Comparison of ENCODE assay signal across 21 cellular contexts in genomic region chr4:37936889-37937498, GRCh38. TPM values are rescaled to one million over a fixed set of nuclear protein-coding genes. Genes with fewer than 3 reads are reported as not detected.
DNase-seq lines count a peak whose midpoint lies in the region; ATAC-seq and TF ChIP-seq lines count a peak whose summit lies in the region.
"Had no signal": no experiment of that assay in that cellular context is flagged by ENCODE, and none has a peak within 500 bp of the region (broad histone marks: within the 10 kb centered on the region; RNA-seq: fewer than 3 reads in every experiment).

No MANE protein-coding gene starts in this region.

- no peak overlapping the region for H3K27ac Mint-ChIP-seq in chondrocyte (ENCODE audit: unreplicated experiment)
- H3K27ac Mint-ChIP-seq: activated T-helper 2 cell treated with anti-CD3 and anti-CD28 coated beads, Interferon-gamma antibody, Interleukin-2, Interleukin-4, amounts not matched to agents 10 μg/mL and 5 μg/mL and 100 μg/mL, durations not matched to agents 14 hours and 24 hours and 36 hours; T-helper 1 cell treated with Interleukin-12 subunit alpha and Interleukin-12 subunit beta and Interleukin-4 antibody, amounts not matched to agents 30 μg/mL and 1 μg/mL, for 36 hours had no signal

- H3K9me3 ChIP-seq in left lung (no peaks in the 10 kb centered on the region), stomach smooth muscle (ENCODE audit: control insufficient read depth in 2 of 2, low read length in 2 of 2) (no peaks in the 10 kb centered on the region)
- H3K9me3 ChIP-seq: MG63, tibial nerve had no signal

- TF ChIP-seq POLR2A in lower leg skin (IDR thresholded peaks at IDR 0.05), result no peak

- 54 to 57% methylated on average over 7 of the region's 7 CpGs for WGBS in lower leg skin, 2 donors

- H3K9ac ChIP-seq in stomach smooth muscle (ENCODE audit: low read length in 2 of 2), result peak overlapping the region in 1 of 2 donors; percentile 13
- H3K9ac ChIP-seq: BLaER1 had no signal

- no peak for TF ChIP-seq CTCF in LNCaP clone FGC (IDR thresholded peaks at IDR 0.05; ENCODE audit: control insufficient read depth, extremely low read depth, insufficient read depth)
- peak; percentile 38 for TF ChIP-seq CTCF in chondrocyte (IDR thresholded peaks at IDR 0.05)
- TF ChIP-seq CTCF in left lung (IDR thresholded peaks at IDR 0.05), result no peak
- no peak for TF ChIP-seq CTCF in lower leg skin (IDR thresholded peaks at IDR 0.05)
- no peak for TF ChIP-seq CTCF in foreskin fibroblast (IDR thresholded peaks at IDR 0.05; ENCODE audit: low read depth, low read length)

- no peaks in the 10 kb centered on the region for H3K4me1 ChIP-seq in left lung
- H3K4me1 ChIP-seq in stomach smooth muscle (ENCODE audit: control insufficient read depth, insufficient read depth, low read length), result peaks cover 9% of the 10 kb centered on the region

- no peak overlapping the region for H3K4me3 Mint-ChIP-seq in chondrocyte (ENCODE audit: unreplicated experiment)
- H3K4me3 Mint-ChIP-seq: neural crest cell; T-helper 1 cell treated with Interleukin-12 subunit alpha and Interleukin-12 subunit beta and Interleukin-4 antibody, amounts not matched to agents 30 μg/mL and 1 μg/mL, for 36 hours had no signal

- DNase-seq in LNCaP clone FGC (ENCODE audit: low read depth), result peak; percentile 27
- no peak for DNase-seq in chondrocyte (ENCODE audit: low spot score)
- DNase-seq in left lung, result no peak
- DNase-seq in NCI-H82 treated with DMSO at 0.1 percent for 48 hours (lab: John Stamatoyannopoulos, UW; ENCODE audit: unreplicated experiment), result no peak
- no peak for DNase-seq in lower leg skin (ENCODE audit: low spot score in 2 of 2)
- DNase-seq in foreskin fibroblast, result no peak
- DNase-seq: amniotic stem cell, DMS153, foreskin melanocyte, MG63, NCI-H2107, NCI-H526 treated with DMSO at 0.1 percent for 48 hours had no signal

- no peak overlapping the region for H3K27ac ChIP-seq in left lung
- peak overlapping the region; percentile 6 for H3K27ac ChIP-seq in stomach smooth muscle (ENCODE audit: low read length)
- H3K27ac ChIP-seq: BLaER1, skin epidermis, tibial nerve had no signal

- intact Hi-C loops in left lung (cut with DNase I), result no loop called here
- intact Hi-C loops in lower leg skin (cut with DNase I; ENCODE audit: low total_unique reads), result no loop called here

- peaks cover 3% of the 10 kb centered on the region for H3K36me3 Mint-ChIP-seq in chondrocyte (ENCODE audit: low read depth)

- H3K36me3 ChIP-seq in left lung (no peaks in the 10 kb centered on the region), stomach smooth muscle (ENCODE audit: control insufficient read depth in 2 of 2, insufficient read depth in 2 of 2, low read length in 2 of 2) (peaks cover 8 to 9% of the 10 kb centered on the region in 2 donors)
- H3K36me3 ChIP-seq: MG63, tibial nerve had no signal

- ATAC-seq in left lung, result peak; percentile 34
- no peak for ATAC-seq in GM18517 (IDR thresholded peaks at IDR 0.05; ENCODE audit: unreplicated experiment)

- H3K27me3 Mint-ChIP-seq in chondrocyte (ENCODE audit: low read depth), result peaks cover 6% of the 10 kb centered on the region

- H3K27me3 ChIP-seq in left lung (no peaks in the 10 kb centered on the region), stomach smooth muscle (ENCODE audit: control insufficient read depth in 1 of 2, insufficient read depth in 2 of 2, low read length in 2 of 2) (no peaks in the 10 kb centered on the region)
- H3K27me3 ChIP-seq: BLaER1, MG63, tibial nerve had no signal

- peaks cover 8% of the 10 kb centered on the region for H3K9me3 Mint-ChIP-seq in chondrocyte (ENCODE audit: low read depth)

- H3K4me3 ChIP-seq in LNCaP clone FGC (ENCODE audit: low read depth, low read length) (no peak overlapping the region), left lung (no peak overlapping the region), stomach smooth muscle (ENCODE audit: low read length in 2 of 2) (no peak overlapping the region), lower leg skin (ENCODE audit: low read depth, poor library complexity, severe bottlenecking) (no peak overlapping the region), foreskin fibroblast (ENCODE audit: low read depth in 1 of 2, low read length in 2 of 2) (no peak overlapping the region)
- H3K4me3 ChIP-seq: BLaER1, MG63, skin epidermis, tibial nerve had no signal

- H3K4me1 Mint-ChIP-seq in chondrocyte (ENCODE audit: low read depth), result peaks cover 5% of the 10 kb centered on the region
- H3K4me1 Mint-ChIP-seq: neural crest cell had no signal

RNA-seq across cellular contexts. Expression of gene PTTG2, which starts 23.2 kb away (rescaled TPM):
- total RNA-seq in chondrocyte (0.45 TPM in 1 of 3 replicates, not detected in the others), left lung (under 1 TPM in 1 of 2 donors, not detected in 1; 0.58 TPM), lower leg skin (not detected)
- total RNA-seq: activated T-helper 2 cell treated with anti-CD3 and anti-CD28 coated beads, Interferon-gamma antibody, Interleukin-2, Interleukin-4, amounts not matched to agents 10 μg/mL and 5 μg/mL and 100 μg/mL, durations not matched to agents 14 hours and 24 hours and 36 hours; mesenteric fat pad; neural crest cell had no signal

RNA-seq across cellular contexts. Expression of gene TBC1D1, which starts 46.1 kb away (rescaled TPM):
- 79.8 to 92.7 TPM (median 86.1 TPM) in 3 replicates for total RNA-seq in chondrocyte
- 10 to 100 TPM; 53.3 to 71.0 TPM for total RNA-seq in left lung
- total RNA-seq in lower leg skin, result 10 to 100 TPM; 15.9 to 24.0 (median 20.0) TPM
